Comparison of ENCODE assay signal across 1 cellular context in genomic region chr1:10629816-10630571, GRCh38.
TF ChIP-seq lines count a peak whose summit lies in the region.

No MANE protein-coding gene starts in this region.

TF ChIP-seq in IMR-90, 13 proteins besides CTCF, POLR2A, EP300 and RAD21:
- TF ChIP-seq RCOR1 (IDR thresholded peaks at IDR 0.05; ENCODE audit: insufficient replicate concordance, low read length) (no peak), CEBPB (IDR thresholded peaks at IDR 0.05; ENCODE audit: low read depth, low read length) (no peak), ELK1 (IDR thresholded peaks at IDR 0.05; ENCODE audit: borderline replicate concordance, low read depth, low read length) (no peak), USF2 (IDR thresholded peaks at IDR 0.05; ENCODE audit: low read depth, low read length) (no peak), CHD1 (IDR thresholded peaks at IDR 0.05; ENCODE audit: low read depth, low read length) (no peak), FOS (IDR thresholded peaks at IDR 0.05; ENCODE audit: low read depth, low read length) (no peak), NFE2L2 (IDR thresholded peaks at IDR 0.05; ENCODE audit: low read depth, low read length) (no peak), MXI1 (IDR thresholded peaks at IDR 0.05; ENCODE audit: borderline replicate concordance, low read depth, low read length) (no peak), SMC3 (IDR thresholded peaks at IDR 0.05; ENCODE audit: low read depth, low read length) (no peak), RFX5 (IDR thresholded peaks at IDR 0.05; ENCODE audit: low read depth, low read length) (no peak), MAFK (IDR thresholded peaks at IDR 0.05; ENCODE audit: low read depth, low read length) (no peak), BHLHE40 (IDR thresholded peaks at IDR 0.05; ENCODE audit: low read depth, low read length) (no peak), MAZ (IDR thresholded peaks at IDR 0.05; ENCODE audit: borderline replicate concordance, low read depth, low read length) (no peak)
